Comparison of ENCODE assay signal across 8 cellular contexts in the genomic region with DNA sequence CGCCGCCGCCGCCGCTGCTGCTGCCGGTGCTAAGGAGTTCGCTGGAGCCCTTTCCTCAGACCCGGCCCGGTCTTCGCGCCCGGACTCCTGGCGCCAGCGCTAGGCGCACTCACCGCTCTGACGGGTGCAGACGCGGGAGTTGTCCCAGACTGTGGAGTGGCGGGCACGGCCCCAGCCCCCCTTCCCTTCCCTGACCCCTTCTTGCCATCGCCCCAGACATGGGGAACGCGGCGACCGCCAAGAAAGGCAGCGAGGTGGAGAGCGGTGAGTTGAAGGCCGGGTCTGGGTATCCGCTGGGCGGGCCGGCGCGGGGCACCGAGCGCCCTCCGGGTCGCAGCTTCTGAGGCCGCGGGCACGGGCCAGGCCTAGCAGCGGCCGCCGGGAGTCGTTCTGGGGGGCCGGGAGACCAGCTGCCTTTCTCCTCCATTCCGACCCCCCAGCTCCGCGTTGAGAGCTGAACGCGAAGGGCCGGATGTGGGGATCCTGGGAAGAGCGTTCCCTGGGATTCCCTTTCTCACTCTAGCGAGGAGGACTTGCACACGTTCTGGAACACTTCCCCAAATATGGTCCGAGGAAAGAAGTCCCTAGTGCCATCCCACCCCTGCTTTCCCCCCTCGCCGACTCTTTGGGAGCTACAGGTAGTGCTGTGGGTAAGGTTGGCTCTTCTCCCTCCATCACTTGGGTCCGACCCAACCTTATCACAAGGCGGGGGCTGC.
DNase-seq lines count a peak whose midpoint lies in the region; ATAC-seq and TF ChIP-seq lines count a peak whose summit lies in the region.

No MANE protein-coding gene starts in this region.

- no peak for TF ChIP-seq CTCF in DOHH2 (IDR thresholded peaks at IDR 0.05; ENCODE audit: low read depth, low read length, poor library complexity, severe bottlenecking)
- no peak for TF ChIP-seq CTCF in type B pancreatic cell (conservative IDR thresholded peaks at IDR 0.05)

- no peaks in the 10 kb centered on the region for H3K27me3 Mint-ChIP-seq in type B pancreatic cell

- 1% methylated on average over 39 to 41 of the region's 60 CpGs for WGBS in mesodermal cell (ENCODE audit: insufficient coverage in 2 of 2), 2 experiments

- no peaks in the 10 kb centered on the region for H3K36me3 ChIP-seq in DOHH2 (ENCODE audit: control insufficient read depth, low read length)
- no peaks in the 10 kb centered on the region for H3K36me3 ChIP-seq in endocrine pancreas (ENCODE audit: control insufficient read depth, insufficient read depth, low read length)
- peaks cover 5% of the 10 kb centered on the region for H3K36me3 ChIP-seq in mesodermal cell (ENCODE audit: control insufficient read depth, insufficient read depth, low read length)

- DNase-seq in SK-N-DZ (ENCODE audit: low spot score) = peak; percentile 23
- DNase-seq in type B pancreatic cell (ENCODE audit: extremely low spot score, unreplicated experiment) = peak; percentile 77
- no peak for DNase-seq in GF-D8 (lab: John Stamatoyannopoulos, UW)

- ATAC-seq in GM19372 (IDR thresholded peaks at IDR 0.05; ENCODE audit: low read depth, unreplicated experiment) = peak; percentile 37
- ATAC-seq in HG03378 (IDR thresholded peaks at IDR 0.05; ENCODE audit: unreplicated experiment) = peak; percentile 30

- no peaks in the 10 kb centered on the region for H3K9me2 ChIP-seq in DOHH2 (replicated peaks; ENCODE audit: control insufficient read depth, low read length)

- H4K20me1 ChIP-seq in DOHH2 (ENCODE audit: control insufficient read depth, insufficient read depth, low read depth, low read length) = no peaks in the 10 kb centered on the region

- H3K4me2 ChIP-seq in DOHH2 (ENCODE audit: low read length) = peak overlapping the region; percentile 55

- no peaks in the 10 kb centered on the region; the same call in 1 of the 2 replicates for H3F3A ChIP-seq in DOHH2 (ENCODE audit: control insufficient read depth, insufficient read depth)

- H3K27ac ChIP-seq in DOHH2 (ENCODE audit: low read depth, low read length) (no peak overlapping the region), mesodermal cell (ENCODE audit: low read depth, low read length, severe bottlenecking) (peak overlapping the region; percentile 61)

- H3K4me1 ChIP-seq in DOHH2 (ENCODE audit: control insufficient read depth, low read length) (peaks cover 25% of the 10 kb centered on the region), endocrine pancreas (ENCODE audit: control insufficient read depth, insufficient read depth, low read length) (peaks cover 25% of the 10 kb centered on the region), mesodermal cell (ENCODE audit: control insufficient read depth, insufficient read depth, low read length, poor library complexity, severe bottlenecking) (no peaks in the 10 kb centered on the region)

- peak overlapping the region; percentile 77 for H3K27ac Mint-ChIP-seq in type B pancreatic cell

- H3K9me3 ChIP-seq in DOHH2 (ENCODE audit: control insufficient read depth, insufficient read depth, low read length) (no peaks in the 10 kb centered on the region), endocrine pancreas (ENCODE audit: control insufficient read depth, low read length) (no peaks in the 10 kb centered on the region), mesodermal cell (ENCODE audit: control insufficient read depth, low read length) (no peaks in the 10 kb centered on the region)

- peaks cover 6% of the 10 kb centered on the region for H3K36me3 Mint-ChIP-seq in type B pancreatic cell

- H3K9me3 Mint-ChIP-seq in type B pancreatic cell = no peaks in the 10 kb centered on the region

- peaks cover 19% of the 10 kb centered on the region for H3K4me1 Mint-ChIP-seq in type B pancreatic cell (ENCODE audit: unreplicated experiment)

- H3K9ac ChIP-seq in endocrine pancreas (ENCODE audit: control insufficient read depth, insufficient read depth, low read length) = peak overlapping the region; percentile 90

- peak overlapping the region; percentile 93 for H3K4me3 Mint-ChIP-seq in type B pancreatic cell

- H3K27me3 ChIP-seq in DOHH2 (ENCODE audit: control insufficient read depth, low read length) (no peaks in the 10 kb centered on the region), endocrine pancreas (ENCODE audit: control insufficient read depth, insufficient read depth, low read length) (no peaks in the 10 kb centered on the region)

- peaks cover 23% of the 10 kb centered on the region for H3K79me2 ChIP-seq in DOHH2 (ENCODE audit: control insufficient read depth, low read length)

- H3K4me3 ChIP-seq in DOHH2 (ENCODE audit: low read length) (peak overlapping the region; percentile 93), endocrine pancreas (ENCODE audit: control insufficient read depth, insufficient read depth, low read length) (peak overlapping the region; percentile 96), mesodermal cell (ENCODE audit: extremely low read depth, insufficient read depth, low read length, poor library complexity, severe bottlenecking) (peak overlapping the region; percentile 66)
